9 cellular contexts compared by ENCODE assay signal in the genomic region with DNA sequence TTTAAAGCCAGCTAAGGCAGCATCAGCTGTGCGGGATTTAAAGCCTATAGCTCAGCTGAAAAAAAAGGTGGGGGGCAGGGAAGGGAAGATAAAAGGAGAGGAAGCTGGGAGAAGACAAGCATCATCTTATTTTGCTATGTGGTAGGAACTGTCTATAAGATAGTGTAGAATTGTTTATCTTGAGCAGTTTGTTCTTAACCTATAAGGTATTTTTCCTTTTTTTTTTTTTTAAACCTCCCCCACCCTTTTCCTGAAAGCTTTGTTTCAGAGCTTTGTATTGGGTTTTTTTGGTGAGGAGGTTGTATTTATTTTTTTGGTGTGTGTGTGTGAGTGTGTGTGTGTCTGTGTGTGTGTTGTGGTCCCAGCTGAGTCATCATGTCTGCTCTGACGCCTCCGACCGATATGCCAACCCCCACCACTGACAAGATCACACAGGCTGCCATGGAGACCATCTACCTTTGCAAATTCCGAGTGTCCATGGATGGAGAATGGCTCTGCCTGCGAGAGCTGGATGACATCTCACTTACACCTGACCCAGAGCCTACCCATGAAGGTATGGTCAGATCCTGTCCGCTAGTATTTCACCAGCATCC. TPM values are rescaled to one million over a fixed set of nuclear protein-coding genes. Genes with fewer than 3 reads are reported as not detected.
DNase-seq lines count a peak whose midpoint lies in the region; ATAC-seq and TF ChIP-seq lines count a peak whose summit lies in the region.
"Had no signal": no experiment of that assay in that cellular context is flagged by ENCODE, and none has a peak within 500 bp of the region (broad histone marks: within the 10 kb centered on the region; RNA-seq: fewer than 3 reads in every experiment).

No MANE protein-coding gene starts in this region.

- H3K9ac ChIP-seq in smooth muscle cell (ENCODE audit: low read depth): peak overlapping the region; percentile 30

- H3K27ac ChIP-seq in smooth muscle cell (ENCODE audit: low read depth): peak overlapping the region; percentile 86
- H3K27ac ChIP-seq: epithelial cell of prostate had no signal

- H3K4me3 ChIP-seq in AG10803 (ENCODE audit: low read length) (peak overlapping the region; percentile 73), smooth muscle cell (peak overlapping the region; percentile 39)

- peak overlapping the region; percentile 4 for H3K4me3 Mint-ChIP-seq in activated naive CD4-positive, alpha-beta T cell treated with anti-CD3 and anti-CD28 coated beads for 36 hours

- H2AFZ ChIP-seq in smooth muscle cell (ENCODE audit: low read depth): peak overlapping the region; percentile 6

- TF ChIP-seq CTCF in AG10803 (conservative IDR thresholded peaks at IDR 0.05; ENCODE audit: low read length): no peak
- TF ChIP-seq CTCF in smooth muscle cell (IDR thresholded peaks at IDR 0.05; ENCODE audit: borderline replicate concordance, insufficient read depth, poor library complexity, severe bottlenecking): no peak

- H3K4me1 ChIP-seq in smooth muscle cell (ENCODE audit: low read depth): peaks cover 12% of the 10 kb centered on the region

- no peaks in the 10 kb centered on the region for H3K27me3 Mint-ChIP-seq in activated naive CD4-positive, alpha-beta T cell treated with anti-CD3 and anti-CD28 coated beads for 36 hours (ENCODE audit: low read depth)

- 44% methylated on average over 7 of the region's 7 CpGs for WGBS in smooth muscle cell (ENCODE audit: low lambda C conversion rate)

- DNase-seq in AG10803 (ENCODE audit: low read depth): peak; percentile 76
- peak; percentile 44 for DNase-seq in M059J (ENCODE audit: low read depth)
- DNase-seq in activated naive CD4-positive, alpha-beta T cell treated with anti-CD3 and anti-CD28 coated beads for 36 hours: peak; percentile 48
- no peak for DNase-seq in left cardiac atrium
- DNase-seq in smooth muscle cell (lab: John Stamatoyannopoulos, UW; ENCODE audit: unreplicated experiment): no peak
- no peak for DNase-seq in mucosa of gallbladder (ENCODE audit: low spot score)

- peak; percentile 17 to 82 for ATAC-seq in left cardiac atrium
- no peak for ATAC-seq in GM19397 (IDR thresholded peaks at IDR 0.05; ENCODE audit: unreplicated experiment)
- no peak for ATAC-seq in GM18861 (IDR thresholded peaks at IDR 0.05; ENCODE audit: unreplicated experiment)

- no peak overlapping the region for H3K27ac Mint-ChIP-seq in activated naive CD4-positive, alpha-beta T cell treated with anti-CD3 and anti-CD28 coated beads for 36 hours

- CTCF ChIA-PET in activated naive CD4-positive, alpha-beta T cell treated with anti-CD3 and anti-CD28 coated beads for 36 hours (lab: Charles Lee): interaction anchor here (0.6 to 5.9 kb wide), 5 partner anchors 13 to 306 kb away, joined by 3 to 37 read pairs (median 5); a partner anchor contains a TSS

- H3K9me3 Mint-ChIP-seq in activated naive CD4-positive, alpha-beta T cell treated with anti-CD3 and anti-CD28 coated beads for 36 hours: no peaks in the 10 kb centered on the region

- peaks cover 65% of the 10 kb centered on the region for H3K79me2 ChIP-seq in smooth muscle cell (ENCODE audit: low read depth)

- peaks cover 3% of the 10 kb centered on the region for H4K20me1 ChIP-seq in smooth muscle cell (ENCODE audit: low read depth)

- H3K27me3 ChIP-seq in smooth muscle cell (ENCODE audit: low read depth): no peaks in the 10 kb centered on the region

- no peaks in the 10 kb centered on the region for H3F3A ChIP-seq in smooth muscle cell (ENCODE audit: low read depth)

- H3K9me3 ChIP-seq in smooth muscle cell (replicated peaks; ENCODE audit: low read depth): no peaks in the 10 kb centered on the region

- no peaks in the 10 kb centered on the region for H3K36me3 ChIP-seq in smooth muscle cell (ENCODE audit: low read depth)

- intact Hi-C loops in activated naive CD4-positive, alpha-beta T cell treated with anti-CD3 and anti-CD28 coated beads for 36 hours (cut with micrococcal nuclease): no loop called here
- intact Hi-C loops in left cardiac atrium (cut with DNase I): no loop called here

- no peaks in the 10 kb centered on the region for H3K36me3 Mint-ChIP-seq in activated naive CD4-positive, alpha-beta T cell treated with anti-CD3 and anti-CD28 coated beads for 36 hours (ENCODE audit: low read depth)

- H3K4me2 ChIP-seq in smooth muscle cell: peak overlapping the region; percentile 78

- peaks cover 23% of the 10 kb centered on the region for H3K4me1 Mint-ChIP-seq in activated naive CD4-positive, alpha-beta T cell treated with anti-CD3 and anti-CD28 coated beads for 36 hours (ENCODE audit: low read depth)

RNA-seq across cellular contexts. Expression of a gene that starts 0.5 kb away (rescaled TPM):
- total RNA-seq in M059J (2014; rRNA removed; shearing (Covaris generic)): 6.9 and 12.9 TPM in 2 replicates
- total RNA-seq in activated naive CD4-positive, alpha-beta T cell treated with anti-CD3 and anti-CD28 coated beads for 36 hours: 10 to 100 TPM; 14.9 to 18.0 TPM
- total RNA-seq in left cardiac atrium: 10 to 100 TPM; 23.5 to 27.7 TPM
- 42.8 and 49.2 TPM in 2 replicates for total RNA-seq in smooth muscle cell
- 22.2 and 23.6 TPM in 2 replicates for polyA plus RNA-seq in smooth muscle cell
- total RNA-seq in mucosa of gallbladder: 46.6 TPM

RNA-seq across cellular contexts. Expression of a gene that starts 34.0 kb away (rescaled TPM):
- total RNA-seq in M059J (2014; rRNA removed; shearing (Covaris generic)): 10.1 and 16.2 TPM in 2 replicates
- 10 to 100 TPM; 18.7 to 20.0 TPM for total RNA-seq in activated naive CD4-positive, alpha-beta T cell treated with anti-CD3 and anti-CD28 coated beads for 36 hours
- total RNA-seq in left cardiac atrium (10 to 100 TPM; 17.6 to 24.0 TPM), smooth muscle cell (15.2 and 18.8 TPM in 2 replicates), mucosa of gallbladder (17.1 TPM)
- polyA plus RNA-seq in smooth muscle cell: 11.8 and 14.3 TPM in 2 replicates

RNA-seq across cellular contexts. Expression of a gene that starts 56.0 kb away (rescaled TPM):
- 0.12 and 0.91 TPM in 2 replicates for total RNA-seq in M059J (2014; rRNA removed; shearing (Covaris generic))
- total RNA-seq in activated naive CD4-positive, alpha-beta T cell treated with anti-CD3 and anti-CD28 coated beads for 36 hours: not detected
- total RNA-seq in left cardiac atrium (10 to 100 TPM in 1 of 2 donors, 1 to 10 TPM in 1; 9.0 to 12.0 TPM), smooth muscle cell (not detected in 2 replicates), mucosa of gallbladder (12.3 TPM)
- polyA plus RNA-seq in smooth muscle cell: not detected in 2 replicates

Comparison
In these comparisons a context has a peak if more than half of its experiments do, and no peak if none do; other contexts are left out.
1. DNase-seq: peak in AG10803 (single experiment), M059J (single experiment) and activated naive CD4-positive, alpha-beta T cell treated with anti-CD3 and anti-CD28 coated beads for 36 hours (single experiment); none in left cardiac atrium (single experiment), smooth muscle cell (single experiment) and mucosa of gallbladder (single experiment).
2. ATAC-seq: peak in left cardiac atrium (2 of 2); none in GM19397 (single experiment) and GM18861 (single experiment).